Comparison of ENCODE assay signal across 8 cellular contexts in the genomic region with DNA sequence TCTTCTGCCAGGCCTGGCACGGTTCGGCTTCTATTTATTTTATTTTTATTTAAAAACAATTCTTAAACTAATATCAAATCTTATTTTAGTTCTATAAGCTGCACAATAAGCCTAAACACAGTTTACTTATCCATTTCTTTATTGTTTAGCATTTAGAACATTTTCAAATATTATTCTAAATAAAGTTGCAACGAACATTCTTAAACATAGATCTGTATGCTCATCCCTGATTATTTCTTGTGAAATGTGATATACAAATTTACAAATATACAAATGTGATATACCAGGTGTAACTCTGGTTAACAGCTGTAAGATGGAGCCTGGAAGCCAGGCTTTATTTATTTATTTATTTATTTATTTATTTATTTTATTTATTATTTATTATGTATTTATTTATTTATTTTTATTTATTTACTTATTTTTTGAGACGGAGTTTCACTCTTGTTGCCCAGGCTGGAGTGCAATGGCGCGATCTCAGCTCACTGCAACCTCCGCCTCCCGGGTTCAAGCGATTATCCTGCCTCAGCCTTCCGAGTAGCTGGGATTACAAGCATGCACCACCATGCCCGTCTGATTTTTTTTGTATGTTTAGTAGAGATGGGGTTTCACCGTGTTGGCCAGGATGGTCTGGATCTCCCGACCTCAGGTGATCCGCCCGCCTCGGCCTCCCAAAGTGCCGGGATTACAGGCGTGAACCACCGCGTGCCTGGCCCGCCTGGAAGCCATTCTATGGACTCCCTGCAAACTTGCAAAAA. TPM values are rescaled to one million over a fixed set of nuclear protein-coding genes. Genes with fewer than 3 reads are reported as not detected.
DNase-seq lines count a peak whose midpoint lies in the region; ATAC-seq and TF ChIP-seq lines count a peak whose summit lies in the region.
"Not testable (repeated sequence)": the region's sequence is repeated elsewhere in the genome, so short reads cannot be mapped to it uniquely, and the experiment has no call there.

No MANE protein-coding gene starts in this region.

- intact Hi-C loops in natural killer cell (cut with micrococcal nuclease) = loop anchor here (1.0 to 10.0 kb wide), 3 partner anchors 10 to 676 kb away; partner anchors contain the start of genes ELAC1 and ME2

- not testable (repeated sequence) for H3K9me3 Mint-ChIP-seq in activated naive CD8-positive, alpha-beta T cell (ENCODE audit: low read depth); natural killer cell; stimulated activated naive B cell treated with anti-CD40 and anti-IgM and Interleukin-4, amounts not matched to agents 10 μg/mL and 1 μg/mL and 100 μg/mL, for 72 hours

- not testable (repeated sequence) for TF ChIP-seq CTCF in AG04450 (IDR thresholded peaks at IDR 0.05; ENCODE audit: low read depth, low read length); HEK293 (tag by site-specific recombination; IDR thresholded peaks at IDR 0.05); natural killer cell (IDR thresholded peaks at IDR 0.05)

- not testable (repeated sequence) for DNase-seq in AG04450 (ENCODE audit: low read depth, low spot score); SJCRH30; natural killer cell; stimulated activated naive B cell treated with anti-CD40 and anti-IgM and Interleukin-4, amounts not matched to agents 10 μg/mL and 1 μg/mL and 100 μg/mL, for 72 hours

- H3K27ac ChIP-seq in AG04450 (ENCODE audit: low read depth, low read length) (peak overlapping the region; percentile 65), SJCRH30 (peak overlapping the region; percentile 25; the same call in 1 of the 2 replicates), ectodermal cell (ENCODE audit: insufficient read depth, low read depth, low read length, poor library complexity, severe bottlenecking) (peak overlapping the region; percentile 56)
- H3K27ac ChIP-seq in HEK293 (ENCODE audit: extremely low read depth, low read depth, low read length) = not testable (repeated sequence)

- peaks cover 0 to 25% of the 10 kb centered on the region in 2 experiments; a peak in 2 of 3 replicates for H3K36me3 ChIP-seq in HEK293 (ENCODE audit: control insufficient read depth in 2 of 2, insufficient read depth in 1 of 2, low read length in 2 of 2)
- H3K36me3 ChIP-seq in SJCRH30 = not testable (repeated sequence)
- H3K36me3 ChIP-seq in ectodermal cell (ENCODE audit: control insufficient read depth, insufficient read depth, low read length) = peaks cover 16% of the 10 kb centered on the region

- not testable (repeated sequence) for H3K9me3 ChIP-seq in AG04450 (ENCODE audit: control insufficient read depth, insufficient read depth, low read length); HEK293 (ENCODE audit: control insufficient read depth, insufficient read depth, low read depth, low read length); SJCRH30 (replicated peaks); ectodermal cell (ENCODE audit: control insufficient read depth, low read length)

- CTCF ChIA-PET in AG04450 (lab: Charles Lee) = not testable (repeated sequence)
- CTCF ChIA-PET in HEK293 (lab: Yijun Ruan, JAX) = interaction anchor here (1.0 to 1.6 kb wide), 2 partner anchors 13 to 69 kb away, joined by 3 to 9 read pairs; no protein-coding TSS in a partner anchor

- H3K27me3 ChIP-seq in AG04450 (ENCODE audit: control insufficient read depth, insufficient read depth, low read length); SJCRH30; ectodermal cell (ENCODE audit: control insufficient read depth, insufficient read depth, low read length, poor library complexity, severe bottlenecking): not testable (repeated sequence)

- not testable (repeated sequence) for H3K27me3 Mint-ChIP-seq in activated naive CD8-positive, alpha-beta T cell; natural killer cell (ENCODE audit: low read depth in 2 of 2); stimulated activated naive B cell treated with anti-CD40 and anti-IgM and Interleukin-4, amounts not matched to agents 10 μg/mL and 1 μg/mL and 100 μg/mL, for 72 hours

- POLR2A ChIA-PET in AG04450 (lab: Yijun Ruan, JAX) = not testable (repeated sequence)
- POLR2A ChIA-PET in HEK293 (lab: Yijun Ruan, JAX) = interaction anchor here (1.5 kb wide), 1 partner anchor 22 kb away, joined by 3 read pairs; the partner anchor contains the start of gene CFAP53

- H3K4me3 Mint-ChIP-seq in activated naive CD8-positive, alpha-beta T cell = peak overlapping the region; percentile 99
- peak overlapping the region; percentile 96 for H3K4me3 Mint-ChIP-seq in natural killer cell
- peak overlapping the region; percentile 94 for H3K4me3 Mint-ChIP-seq in stimulated activated naive B cell treated with anti-CD40 and anti-IgM and Interleukin-4, amounts not matched to agents 10 μg/mL and 1 μg/mL and 100 μg/mL, for 72 hours

- WGBS in ectodermal cell, 2 experiments = 80 to 87% methylated on average over 18 to 20 of the region's 21 CpGs

- H3K36me3 Mint-ChIP-seq in activated naive CD8-positive, alpha-beta T cell; natural killer cell: not testable (repeated sequence)
- peaks cover 26 to 37% of the 10 kb centered on the region in 2 donors for H3K36me3 Mint-ChIP-seq in stimulated activated naive B cell treated with anti-CD40 and anti-IgM and Interleukin-4, amounts not matched to agents 10 μg/mL and 1 μg/mL and 100 μg/mL, for 72 hours

- H3K4me1 ChIP-seq in HEK293 (ENCODE audit: control insufficient read depth, insufficient read depth, low read length); SJCRH30; ectodermal cell (ENCODE audit: control insufficient read depth, insufficient read depth, low read length): not testable (repeated sequence)

- H3K4me3 ChIP-seq in AG04450 (ENCODE audit: low read depth, low read length) (peak overlapping the region; percentile 89), HEK293 (ENCODE audit: low read depth, low read length) (peak overlapping the region; percentile 69), SJCRH30 (peak overlapping the region; percentile 78), ectodermal cell (ENCODE audit: insufficient read depth, low read depth, low read length) (peak overlapping the region; percentile 85), iPS-11a (ENCODE audit: low read depth, low read length) (peak overlapping the region; percentile 62)

- peak overlapping the region; percentile 97 for H3K27ac Mint-ChIP-seq in activated naive CD8-positive, alpha-beta T cell
- H3K27ac Mint-ChIP-seq in natural killer cell = peak overlapping the region; percentile 93 to 96
- peak overlapping the region; percentile 92 for H3K27ac Mint-ChIP-seq in stimulated activated naive B cell treated with anti-CD40 and anti-IgM and Interleukin-4, amounts not matched to agents 10 μg/mL and 1 μg/mL and 100 μg/mL, for 72 hours

- not testable (repeated sequence) for ATAC-seq in natural killer cell; stimulated activated naive B cell treated with anti-CD40 and anti-IgM and Interleukin-4, amounts not matched to agents 10 μg/mL and 1 μg/mL and 100 μg/mL, for 72 hours (replicated peaks)

- H3K4me1 Mint-ChIP-seq in activated naive CD8-positive, alpha-beta T cell (ENCODE audit: low read depth) = peaks cover 20% of the 10 kb centered on the region
- H3K4me1 Mint-ChIP-seq in natural killer cell = peaks cover 22 to 43% of the 10 kb centered on the region in 2 donors
- H3K4me1 Mint-ChIP-seq in stimulated activated naive B cell treated with anti-CD40 and anti-IgM and Interleukin-4, amounts not matched to agents 10 μg/mL and 1 μg/mL and 100 μg/mL, for 72 hours = peaks cover 24 to 32% of the 10 kb centered on the region in 2 donors

TF ChIP-seq in HEK293, 187 proteins besides CTCF, POLR2A, EP300 and RAD21 (continues in another document):
- TF ChIP-seq ZNF560 (tag by site-specific recombination; IDR thresholded peaks at IDR 0.05; ENCODE audit: borderline replicate concordance) = 0 out of 2 replicates have a peak, but pooled peaks have one; percentile 11
- 0 out of 2 replicates have a peak, but pooled peaks have one; percentile 13 for TF ChIP-seq ZNF433 (tag by site-specific recombination; IDR thresholded peaks at IDR 0.05; ENCODE audit: low read depth)
- peak; percentile 64 for TF ChIP-seq ZNF623 (tag by site-specific recombination; IDR thresholded peaks at IDR 0.05)
- TF ChIP-seq ZNF664 (tag by site-specific recombination; IDR thresholded peaks at IDR 0.05) = 0 out of 2 replicates have a peak, but pooled peaks have one; percentile 24
- peak; percentile 52; the same call in 1 of the 2 replicates for TF ChIP-seq ZBTB8A (tag by site-specific recombination; IDR thresholded peaks at IDR 0.05)

RNA-seq across cellular contexts. Expression of gene CXXC1, which starts 1.0 kb away (rescaled TPM):
- 23.6 and 24.5 TPM in 2 replicates for polyA plus RNA-seq in AG04450 (2011; rRNA removed)
- polyA minus RNA-seq in AG04450 (2011; rRNA and poly(A)+ RNA removed) = 18.5 and 19.5 TPM in 2 replicates
- 38.5 and 43.2 TPM in 2 replicates for total RNA-seq in SJCRH30 (2014; rRNA removed; shearing (Covaris generic))
- 84.3 TPM for polyA plus RNA-seq in ectodermal cell (2013, experiment 1 of 4)
- polyA plus RNA-seq in ectodermal cell (2013, experiment 2 of 4) = 70.9 TPM
- polyA plus RNA-seq in ectodermal cell (2013, experiment 3 of 4) = 64.5 TPM
- polyA plus RNA-seq in ectodermal cell (2013, experiment 4 of 4) = 69.9 TPM
- 100 to 1,000 TPM; 146 to 173 (median 153) TPM for total RNA-seq in natural killer cell

RNA-seq across cellular contexts. Expression of gene MBD1, which starts 7.2 kb away (rescaled TPM):
- 35.3 and 39.5 TPM in 2 replicates for polyA plus RNA-seq in AG04450 (2011; rRNA removed)
- 39.2 and 51.3 TPM in 2 replicates for polyA minus RNA-seq in AG04450 (2011; rRNA and poly(A)+ RNA removed)
- total RNA-seq in SJCRH30 (2014; rRNA removed; shearing (Covaris generic)) = 34.1 and 42.0 TPM in 2 replicates
- polyA plus RNA-seq in ectodermal cell (2013, experiment 1 of 4) = 54.7 TPM
- 57.6 TPM for polyA plus RNA-seq in ectodermal cell (2013, experiment 2 of 4)
- polyA plus RNA-seq in ectodermal cell (2013, experiment 3 of 4) = 44.4 TPM
- polyA plus RNA-seq in ectodermal cell (2013, experiment 4 of 4) = 49.9 TPM
- 100 to 1,000 TPM; 106 to 113 (median 111) TPM for total RNA-seq in natural killer cell

RNA-seq across cellular contexts. Expression of gene CFAP53, which starts 22.2 kb away (rescaled TPM):
- 0.24 and 0.26 TPM in 2 replicates for polyA plus RNA-seq in AG04450 (2011; rRNA removed)
- polyA minus RNA-seq in AG04450 (2011; rRNA and poly(A)+ RNA removed) = 0.17 TPM in 1 of 2 replicates, not detected in the other
- total RNA-seq in SJCRH30 (2014; rRNA removed; shearing (Covaris generic)) = 0.08 TPM in 1 of 2 replicates, not detected in the other
- 1.3 TPM for polyA plus RNA-seq in ectodermal cell (2013, experiment 1 of 4)
- 0.89 TPM for polyA plus RNA-seq in ectodermal cell (2013, experiment 2 of 4)
- 0.91 TPM for polyA plus RNA-seq in ectodermal cell (2013, experiment 3 of 4)
- 1.1 TPM for polyA plus RNA-seq in ectodermal cell (2013, experiment 4 of 4)
- under 1 TPM; 0.20 to 0.24 (median 0.20) TPM for total RNA-seq in natural killer cell
